ENCODE assay signal across 8 cellular contexts in genomic region chr1:32991819-32992488, GRCh38. TPM values are rescaled to one million over a fixed set of nuclear protein-coding genes. Genes with fewer than 3 reads are reported as not detected.
DNase-seq lines count a peak whose midpoint lies in the region; ATAC-seq, FAIRE-seq and TF ChIP-seq lines count a peak whose summit lies in the region.

No MANE protein-coding gene starts in this region.

- peak overlapping the region; percentile 63 for H3K4me3 Mint-ChIP-seq in activated T-helper 17 cell treated with anti-CD3 and anti-CD28 coated beads, Interleukin-2, amount 50 U/mL, for 72 hours

- CTCF ChIA-PET in HEK293 (lab: Yijun Ruan, JAX), result interaction anchor here (0.7 to 5.3 kb wide), 7 partner anchors 8 to 279 kb away, joined by 3 to 15 read pairs (median 6); no protein-coding TSS in a partner anchor

- no peak for DNase-seq in effector CD8-positive, alpha-beta T cell (lab: John Stamatoyannopoulos, UW)
- DNase-seq in SHP77 (lab: John Stamatoyannopoulos, UW), result no peak
- no peak for DNase-seq in NCI-H1694 (lab: John Stamatoyannopoulos, UW)
- DNase-seq in GM19239 (ENCODE audit: insufficient read length, low spot score), result no peak

- H3K27me3 ChIP-seq in neutrophil, result no peaks in the 10 kb centered on the region

- no peak for TF ChIP-seq CTCF in HEK293 (tag by site-specific recombination; IDR thresholded peaks at IDR 0.05)
- TF ChIP-seq CTCF in neutrophil (IDR thresholded peaks at IDR 0.05), result no peak

- no peak overlapping the region for H3K4me3 ChIP-seq in HEK293 (ENCODE audit: low read depth, low read length)
- peak overlapping the region; percentile 44 to 53 for H3K4me3 ChIP-seq in neutrophil (ENCODE audit: low read depth in 1 of 2, low read length in 1 of 2)

- H3K36me3 Mint-ChIP-seq in activated T-helper 17 cell treated with anti-CD3 and anti-CD28 coated beads, Interleukin-2, amount 50 U/mL, for 72 hours (ENCODE audit: low read depth), result no peaks in the 10 kb centered on the region

- H3K4me1 ChIP-seq in HEK293 (ENCODE audit: control insufficient read depth, insufficient read depth, low read length) (no peaks in the 10 kb centered on the region; the same call in 1 of the 2 replicates), neutrophil (ENCODE audit: control insufficient read depth in 1 of 2, insufficient read depth in 1 of 2, low read depth in 1 of 2, low read length in 1 of 2) (peaks cover 95 to 98% of the 10 kb centered on the region in 2 experiments)

- no peaks in the 10 kb centered on the region for H3K9me3 Mint-ChIP-seq in activated T-helper 17 cell treated with anti-CD3 and anti-CD28 coated beads, Interleukin-2, amount 50 U/mL, for 72 hours

- H3K27ac Mint-ChIP-seq in activated T-helper 17 cell treated with anti-CD3 and anti-CD28 coated beads, Interleukin-2, amount 50 U/mL, for 72 hours, result peak overlapping the region; percentile 88

- no peak for FAIRE-seq in GM19239 (lab: Jason Lieb, UNC)

- peaks cover 43% of the 10 kb centered on the region for H3K4me1 Mint-ChIP-seq in activated T-helper 17 cell treated with anti-CD3 and anti-CD28 coated beads, Interleukin-2, amount 50 U/mL, for 72 hours

- POLR2A ChIA-PET in HEK293 (lab: Yijun Ruan, JAX), result interaction anchor here (0.8 to 1.7 kb wide), 5 partner anchors 11 to 135 kb away, joined by 3 to 21 read pairs (median 3); partner anchors contain the start of gene RNF19B

- peak; percentile 4 for ATAC-seq in GM18858 (IDR thresholded peaks at IDR 0.05; ENCODE audit: unreplicated experiment)
- ATAC-seq in activated T-helper 17 cell treated with anti-CD3 and anti-CD28 coated beads, Interleukin-2, amount 50 U/mL, for 72 hours (replicated peaks), result peak; percentile 14

- H3K9me3 ChIP-seq in HEK293 (ENCODE audit: control insufficient read depth, insufficient read depth, low read depth, low read length) (no peaks in the 10 kb centered on the region), neutrophil (no peaks in the 10 kb centered on the region)

- H3K27ac ChIP-seq in HEK293 (ENCODE audit: extremely low read depth, low read depth, low read length), result no peak overlapping the region
- peak overlapping the region; percentile 100 for H3K27ac ChIP-seq in neutrophil

- H3K36me3 ChIP-seq in HEK293 (ENCODE audit: control insufficient read depth in 2 of 2, insufficient read depth in 1 of 2, low read length in 2 of 2), result no peaks in the 10 kb centered on the region
- H3K36me3 ChIP-seq in neutrophil, result no peaks in the 10 kb centered on the region

- H3K27me3 Mint-ChIP-seq in activated T-helper 17 cell treated with anti-CD3 and anti-CD28 coated beads, Interleukin-2, amount 50 U/mL, for 72 hours, result no peaks in the 10 kb centered on the region

TF ChIP-seq in HEK293, 187 proteins besides CTCF, POLR2A, EP300 and RAD21:
- no peak for TF ChIP-seq ZNF23 (tag by site-specific recombination; IDR thresholded peaks at IDR 0.05; ENCODE audit: borderline replicate concordance)
- TF ChIP-seq ZNF560 (tag by site-specific recombination; IDR thresholded peaks at IDR 0.05; ENCODE audit: borderline replicate concordance), result no peak
- no peak for TF ChIP-seq KLF9 (tag by site-specific recombination; IDR thresholded peaks at IDR 0.05; ENCODE audit: low read depth)
- no peak for TF ChIP-seq KLF8 (tag by site-specific recombination; IDR thresholded peaks at IDR 0.05)
- TF ChIP-seq ZIC2 (tag by site-specific recombination; IDR thresholded peaks at IDR 0.05), result 0 out of 2 replicates have a peak, but pooled peaks have one; percentile 59
- peak; percentile 37; the same call in 1 of the 2 replicates for TF ChIP-seq ZBTB17 (tag by site-specific recombination; IDR thresholded peaks at IDR 0.05)
- TF ChIP-seq GFI1B (tag by site-specific recombination; IDR thresholded peaks at IDR 0.05), result no peak
- no peak for TF ChIP-seq ZNF549 (tag by site-specific recombination; IDR thresholded peaks at IDR 0.05)
- no peak for TF ChIP-seq ZBTB48 (tag by site-specific recombination; IDR thresholded peaks at IDR 0.05)
- TF ChIP-seq ZNF121 (tag by site-specific recombination; IDR thresholded peaks at IDR 0.05), result no peak
- no peak for TF ChIP-seq ZNF157 (tag by site-specific recombination; IDR thresholded peaks at IDR 0.05)
- TF ChIP-seq ZBTB11 (tag by site-specific recombination; conservative IDR thresholded peaks at IDR 0.05; ENCODE audit: low read depth), result peak; percentile 67
- TF ChIP-seq, protein P1, sequence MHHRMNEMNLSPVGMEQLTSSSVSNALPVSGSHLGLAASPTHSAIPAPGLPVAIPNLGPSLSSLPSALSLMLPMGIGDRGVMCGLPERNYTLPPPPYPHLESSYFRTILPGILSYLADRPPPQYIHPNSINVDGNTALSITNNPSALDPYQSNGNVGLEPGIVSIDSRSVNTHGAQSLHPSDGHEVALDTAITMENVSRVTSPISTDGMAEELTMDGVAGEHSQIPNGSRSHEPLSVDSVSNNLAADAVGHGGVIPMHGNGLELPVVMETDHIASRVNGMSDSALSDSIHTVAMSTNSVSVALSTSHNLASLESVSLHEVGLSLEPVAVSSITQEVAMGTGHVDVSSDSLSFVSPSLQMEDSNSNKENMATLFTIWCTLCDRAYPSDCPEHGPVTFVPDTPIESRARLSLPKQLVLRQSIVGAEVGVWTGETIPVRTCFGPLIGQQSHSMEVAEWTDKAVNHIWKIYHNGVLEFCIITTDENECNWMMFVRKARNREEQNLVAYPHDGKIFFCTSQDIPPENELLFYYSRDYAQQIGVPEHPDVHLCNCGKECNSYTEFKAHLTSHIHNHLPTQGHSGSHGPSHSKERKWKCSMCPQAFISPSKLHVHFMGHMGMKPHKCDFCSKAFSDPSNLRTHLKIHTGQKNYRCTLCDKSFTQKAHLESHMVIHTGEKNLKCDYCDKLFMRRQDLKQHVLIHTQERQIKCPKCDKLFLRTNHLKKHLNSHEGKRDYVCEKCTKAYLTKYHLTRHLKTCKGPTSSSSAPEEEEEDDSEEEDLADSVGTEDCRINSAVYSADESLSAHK (tag by site-specific recombination; IDR thresholded peaks at IDR 0.05), result no peak
- TF ChIP-seq ZNF768 (tag by site-specific recombination; IDR thresholded peaks at IDR 0.05), result no peak
- TF ChIP-seq ZFP69B (tag by site-specific recombination; IDR thresholded peaks at IDR 0.05), result no peak
- no peak for TF ChIP-seq ZBTB20 (tag by site-specific recombination; IDR thresholded peaks at IDR 0.05)

RNA-seq across cellular contexts. Expression of gene RNF19B, which starts 27.3 kb away (rescaled TPM):
- total RNA-seq in activated T-helper 17 cell treated with anti-CD3 and anti-CD28 coated beads, Interleukin-2, amount 50 U/mL, for 72 hours, result 10 to 100 TPM; 32.2 to 65.6 TPM

RNA-seq across cellular contexts. Expression of gene AK2, which starts 44.7 kb away (rescaled TPM):
- 100 to 1,000 TPM; 304 to 372 TPM for total RNA-seq in activated T-helper 17 cell treated with anti-CD3 and anti-CD28 coated beads, Interleukin-2, amount 50 U/mL, for 72 hours
